1 cellular context compared by ENCODE assay signal in genomic region chr10:102468683-102469082, GRCh38.
TF ChIP-seq lines count a peak whose summit lies in the region.

No MANE protein-coding gene starts in this region.

TF ChIP-seq in IMR-90, 13 proteins besides CTCF, POLR2A, EP300 and RAD21:
- TF ChIP-seq SMC3 (IDR thresholded peaks at IDR 0.05; ENCODE audit: low read depth, low read length) (no peak), MAFK (IDR thresholded peaks at IDR 0.05; ENCODE audit: low read depth, low read length) (no peak), USF2 (IDR thresholded peaks at IDR 0.05; ENCODE audit: low read depth, low read length) (no peak), CEBPB (IDR thresholded peaks at IDR 0.05; ENCODE audit: low read depth, low read length) (no peak), ELK1 (IDR thresholded peaks at IDR 0.05; ENCODE audit: borderline replicate concordance, low read depth, low read length) (no peak)
